13 cellular contexts compared by ENCODE assay signal in the genomic region with DNA sequence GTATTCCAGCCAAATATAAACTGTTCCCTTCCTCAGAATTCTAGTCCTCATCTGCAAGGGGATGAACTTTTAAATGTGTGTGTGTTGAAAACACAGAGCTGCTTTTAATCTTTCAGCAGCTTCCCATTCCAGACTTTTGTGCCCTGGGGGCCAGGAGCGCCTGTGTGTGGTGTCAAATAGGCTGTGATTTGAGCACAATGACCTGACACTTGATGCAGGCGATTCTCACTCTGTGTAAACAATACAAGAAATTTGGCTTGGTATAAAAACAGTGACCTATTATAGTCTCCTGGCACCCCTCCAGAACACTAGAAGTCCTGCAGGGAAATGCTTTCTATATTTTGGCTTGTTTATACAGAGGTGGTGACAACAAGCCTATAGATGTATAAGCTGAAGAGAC.
DNase-seq lines count a peak whose midpoint lies in the region; ATAC-seq, FAIRE-seq and TF ChIP-seq lines count a peak whose summit lies in the region.
"Had no signal": no experiment of that assay in that cellular context is flagged by ENCODE, and none has a peak within 500 bp of the region (broad histone marks: within the 10 kb centered on the region; RNA-seq: fewer than 3 reads in every experiment).

No MANE protein-coding gene starts in this region.

- H3K4me3 ChIP-seq in A549 (no peak overlapping the region), MM.1S (ENCODE audit: low read length) (no peak overlapping the region), brain microvascular endothelial cell (ENCODE audit: low read depth, low read length) (no peak overlapping the region)

- TF ChIP-seq POLR2A in A549 (IDR thresholded peaks at IDR 0.05; ENCODE audit: low read length): no peak

- H2AFZ ChIP-seq in MM.1S (ENCODE audit: low read length): no peak overlapping the region

- no peak overlapping the region for H3K9ac ChIP-seq in MM.1S (ENCODE audit: low read length)

- no peak for TF ChIP-seq RAD21 in A549 (conservative IDR thresholded peaks at IDR 0.05 in 1 of 2, IDR thresholded peaks at IDR 0.05 in 1 of 2)

- H3K9me2 ChIP-seq in MM.1S (replicated peaks; ENCODE audit: insufficient read depth, low read length): no peaks in the 10 kb centered on the region

- H3K36me3 ChIP-seq in MM.1S (replicated peaks; ENCODE audit: insufficient read depth, low read length): no peaks in the 10 kb centered on the region
- no peaks in the 10 kb centered on the region for H3K36me3 ChIP-seq in brain microvascular endothelial cell (replicated peaks)

- H3K4me2 ChIP-seq in A549 (peak overlapping the region; percentile 40), MM.1S (ENCODE audit: low read depth, low read length) (no peak overlapping the region)

- no peak for TF ChIP-seq EP300 in A549 (IDR thresholded peaks at IDR 0.05)

- H3K9me3 ChIP-seq in A549: no peaks in the 10 kb centered on the region
- no peaks in the 10 kb centered on the region for H3K9me3 ChIP-seq in MM.1S (replicated peaks; ENCODE audit: insufficient read depth, low read length)

- in situ Hi-C loops in brain microvascular endothelial cell (cut with HindIII; ENCODE audit: low pct_ligation_motif_present, low sequenced_read_pairs): no loop called here

- peak in 1 of 2 experiments; percentile 17 for DNase-seq in A549 (ENCODE audit: low read depth in 1 of 2, low spot score in 1 of 2)
- peak; percentile 86 for DNase-seq in M059J (ENCODE audit: low read depth)
- DNase-seq in NCI-H748 treated with DMSO at 0.1 percent for 48 hours (lab: John Stamatoyannopoulos, UW): peak; percentile 94
- peak; percentile 27 for DNase-seq in fibroblast of gingiva (ENCODE audit: low read depth)
- no peak for DNase-seq in putamen (ENCODE audit: low spot score)
- DNase-seq in MM.1S: no peak
- DNase-seq in brain microvascular endothelial cell: no peak
- DNase-seq: GOT3, hypothalamus, Kasumi-1 had no signal

- H3K27me3 ChIP-seq in MM.1S (replicated peaks; ENCODE audit: insufficient read depth, low read length) (no peaks in the 10 kb centered on the region), brain microvascular endothelial cell (replicated peaks) (no peaks in the 10 kb centered on the region)

- no peaks in the 10 kb centered on the region for H3F3A ChIP-seq in MM.1S (ENCODE audit: insufficient read depth, low read length)

- WGBS in A549 (ENCODE audit: missing lambda C conversion rate): 11% methylated on average over 2 of the region's 2 CpGs

- no peak; a peak in 1 of 6 replicates for ATAC-seq in A549
- ATAC-seq in HG03354 (IDR thresholded peaks at IDR 0.05; ENCODE audit: poor library complexity, severe bottlenecking, unreplicated experiment): no peak
- ATAC-seq: activated T-helper 17 cell treated with anti-CD3 and anti-CD28 coated beads, Interleukin-2, amount 50 U/mL, for 72 hours; Panc1 had no signal

- POLR2A ChIA-PET in A549 (lab: Yijun Ruan, JAX): no interaction called here

- CTCF ChIA-PET in A549 (lab: Yijun Ruan, JAX): interaction anchor here (1.2 to 2.3 kb wide), 4 partner anchors 15 to 284 kb away, joined by 3 to 10 read pairs (median 3); no protein-coding TSS in a partner anchor

- H3K4me1 ChIP-seq in A549 (peaks cover 25% of the 10 kb centered on the region), MM.1S (ENCODE audit: low read length) (no peaks in the 10 kb centered on the region)

- FAIRE-seq in A549 (lab: Jason Lieb, UNC): no peak

- H3K27ac ChIP-seq in A549 (no peak overlapping the region), MM.1S (ENCODE audit: low read length) (no peak overlapping the region), brain microvascular endothelial cell (no peak overlapping the region)

- no peaks in the 10 kb centered on the region for H3K79me2 ChIP-seq in MM.1S (ENCODE audit: low read length)

- H4K20me1 ChIP-seq in MM.1S (ENCODE audit: insufficient read depth, low read length): no peaks in the 10 kb centered on the region

- TF ChIP-seq CTCF in A549 (IDR thresholded peaks at IDR 0.05) (no peak), MM.1S (IDR thresholded peaks at IDR 0.05; ENCODE audit: low read length) (no peak), brain microvascular endothelial cell (IDR thresholded peaks at IDR 0.05; ENCODE audit: low read depth, low read length, missing control alignments) (no peak)

TF ChIP-seq in A549, 52 proteins besides CTCF, POLR2A, EP300 and RAD21:
- TF ChIP-seq RFX5 (IDR thresholded peaks at IDR 0.05): no peak
- no peak for TF ChIP-seq SMC3 (IDR thresholded peaks at IDR 0.05)
- TF ChIP-seq EHMT2 (IDR thresholded peaks at IDR 0.05; ENCODE audit: low read depth): no peak
- no peak for TF ChIP-seq RCOR1 (IDR thresholded peaks at IDR 0.05; ENCODE audit: low read depth, low read length)
- TF ChIP-seq MAZ (IDR thresholded peaks at IDR 0.05; ENCODE audit: borderline replicate concordance, low read depth, low read length): no peak
- TF ChIP-seq RNF2 (IDR thresholded peaks at IDR 0.05; ENCODE audit: borderline replicate concordance, low read depth): no peak
- TF ChIP-seq, protein P1, sequence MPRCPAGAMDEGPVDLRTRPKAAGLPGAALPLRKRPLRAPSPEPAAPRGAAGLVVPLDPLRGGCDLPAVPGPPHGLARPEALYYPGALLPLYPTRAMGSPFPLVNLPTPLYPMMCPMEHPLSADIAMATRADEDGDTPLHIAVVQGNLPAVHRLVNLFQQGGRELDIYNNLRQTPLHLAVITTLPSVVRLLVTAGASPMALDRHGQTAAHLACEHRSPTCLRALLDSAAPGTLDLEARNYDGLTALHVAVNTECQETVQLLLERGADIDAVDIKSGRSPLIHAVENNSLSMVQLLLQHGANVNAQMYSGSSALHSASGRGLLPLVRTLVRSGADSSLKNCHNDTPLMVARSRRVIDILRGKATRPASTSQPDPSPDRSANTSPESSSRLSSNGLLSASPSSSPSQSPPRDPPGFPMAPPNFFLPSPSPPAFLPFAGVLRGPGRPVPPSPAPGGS (IDR thresholded peaks at IDR 0.05): no peak
- TF ChIP-seq HDAC2 (IDR thresholded peaks at IDR 0.05): no peak
- TF ChIP-seq, protein P2, sequence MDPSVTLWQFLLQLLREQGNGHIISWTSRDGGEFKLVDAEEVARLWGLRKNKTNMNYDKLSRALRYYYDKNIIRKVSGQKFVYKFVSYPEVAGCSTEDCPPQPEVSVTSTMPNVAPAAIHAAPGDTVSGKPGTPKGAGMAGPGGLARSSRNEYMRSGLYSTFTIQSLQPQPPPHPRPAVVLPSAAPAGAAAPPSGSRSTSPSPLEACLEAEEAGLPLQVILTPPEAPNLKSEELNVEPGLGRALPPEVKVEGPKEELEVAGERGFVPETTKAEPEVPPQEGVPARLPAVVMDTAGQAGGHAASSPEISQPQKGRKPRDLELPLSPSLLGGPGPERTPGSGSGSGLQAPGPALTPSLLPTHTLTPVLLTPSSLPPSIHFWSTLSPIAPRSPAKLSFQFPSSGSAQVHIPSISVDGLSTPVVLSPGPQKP (IDR thresholded peaks at IDR 0.05; ENCODE audit: low read depth, low read length): no peak
- no peak for TF ChIP-seq HOXA7 (CRISPR knock-in tag; IDR thresholded peaks at IDR 0.05)
- TF ChIP-seq ZSCAN20 (CRISPR knock-in tag; IDR thresholded peaks at IDR 0.05): no peak
- TF ChIP-seq NPAS2 (CRISPR knock-in tag; IDR thresholded peaks at IDR 0.05; ENCODE audit: borderline replicate concordance): no peak

Comparison
In these comparisons a context has a peak if more than half of its experiments do, and no peak if none do; other contexts are left out.
1. DNase-seq: peak in M059J (single experiment), NCI-H748 treated with DMSO at 0.1 percent for 48 hours (single experiment) and fibroblast of gingiva (single experiment); none in putamen (single experiment), MM.1S (single experiment) and brain microvascular endothelial cell (single experiment).